17 cellular contexts compared by ENCODE assay signal in genomic region chr14:99748529-99748928, GRCh38. TPM values are rescaled to one million over a fixed set of nuclear protein-coding genes. Genes with fewer than 3 reads are reported as not detected.
DNase-seq lines count a peak whose midpoint lies in the region; ATAC-seq and TF ChIP-seq lines count a peak whose summit lies in the region.
"Had no signal": no experiment of that assay in that cellular context is flagged by ENCODE, and none has a peak within 500 bp of the region (broad histone marks: within the 10 kb centered on the region; RNA-seq: fewer than 3 reads in every experiment).

No MANE protein-coding gene starts in this region.

- H3K9ac ChIP-seq in BLaER1 treated with 17β-estradiol and CSF1 and Interleukin-3, amounts not matched to agents 10 nM and 100 nM = peak overlapping the region in 2 of 11 experiments; percentile 7 to 32; a peak in 2 of 22 replicates
- H3K9ac ChIP-seq in OCI-LY3 (ENCODE audit: low read length) = no peak overlapping the region
- H3K9ac ChIP-seq: GM23248 had no signal

- no peaks in the 10 kb centered on the region for H3K9me3 ChIP-seq in BLaER1 treated with 17β-estradiol and CSF1 and Interleukin-3, amounts not matched to agents 10 nM and 100 nM (replicated peaks in 1 of 11)
- H3K9me3 ChIP-seq in OCI-LY3 (ENCODE audit: insufficient read depth, low read length) (no peaks in the 10 kb centered on the region), lower lobe of right lung (no peaks in the 10 kb centered on the region), sigmoid colon (no peaks in the 10 kb centered on the region)
- H3K9me3 ChIP-seq: BE2C, HAP-1 had no signal

- no peaks in the 10 kb centered on the region for H3K36me3 ChIP-seq in BLaER1 treated with 17β-estradiol and CSF1 and Interleukin-3, amounts not matched to agents 10 nM and 100 nM
- H3K36me3 ChIP-seq in OCI-LY3 (replicated peaks; ENCODE audit: low read depth, low read length) (no peaks in the 10 kb centered on the region), lower lobe of right lung (no peaks in the 10 kb centered on the region), sigmoid colon (no peaks in the 10 kb centered on the region)
- H3K36me3 ChIP-seq: BE2C, HAP-1 had no signal

- H3K4me1 Mint-ChIP-seq in immature natural killer cell = peaks cover 10 to 12% of the 10 kb centered on the region in 2 donors

- no peak for TF ChIP-seq CTCF in OCI-LY3 (IDR thresholded peaks at IDR 0.05; ENCODE audit: low read depth, low read length)
- TF ChIP-seq CTCF in lower lobe of right lung (IDR thresholded peaks at IDR 0.05) = no peak
- no peak for TF ChIP-seq CTCF in sigmoid colon (IDR thresholded peaks at IDR 0.05)
- TF ChIP-seq CTCF in GM13977 (IDR thresholded peaks at IDR 0.05; ENCODE audit: extremely low read depth, insufficient read depth, missing control alignments) = no peak

- no peaks in the 10 kb centered on the region for H3K36me3 Mint-ChIP-seq in immature natural killer cell
- H3K36me3 Mint-ChIP-seq: CD8-positive, alpha-beta T cell had no signal

- H3K4me3 ChIP-seq in BLaER1 treated with 17β-estradiol and CSF1 and Interleukin-3, amounts not matched to agents 10 nM and 100 nM = no peak overlapping the region
- H3K4me3 ChIP-seq in OCI-LY3 (ENCODE audit: low read length) = no peak overlapping the region
- no peak overlapping the region for H3K4me3 ChIP-seq in lower lobe of right lung
- H3K4me3 ChIP-seq in sigmoid colon = no peak overlapping the region
- H3K4me3 ChIP-seq: GM23248, HAP-1 had no signal

- 81% methylated on average over 9 of the region's 9 CpGs for WGBS in sigmoid colon, 2 donors

- H3K4me2 ChIP-seq in BLaER1 treated with 17β-estradiol and CSF1 and Interleukin-3, amounts not matched to agents 10 nM and 100 nM = peak overlapping the region; percentile 46 to 98 (median 92); a peak in 20 of 22 replicates
- H3K4me2 ChIP-seq in OCI-LY3 (ENCODE audit: low read length) = peak overlapping the region; percentile 69; the same call in 1 of the 2 replicates

- no peak for DNase-seq in lower lobe of right lung
- DNase-seq in sigmoid colon = no peak
- DNase-seq in immature natural killer cell = no peak
- no peak for DNase-seq in SHP77 (lab: John Stamatoyannopoulos, UW)
- no peak for DNase-seq in ACHN
- DNase-seq in GM13977 (ENCODE audit: low spot score) = no peak
- DNase-seq: CD8-positive, alpha-beta T cell; DMS 273 treated with DMSO at 0.1 percent for 48 hours; DND-41; EL; KBM-7 had no signal

- peaks cover 2 to 32% (median 12%) of the 10 kb centered on the region in 3 donors for H3K27me3 Mint-ChIP-seq in immature natural killer cell (ENCODE audit: low read depth in 3 of 3)

- no peaks in the 10 kb centered on the region for H3K9me3 Mint-ChIP-seq in immature natural killer cell
- H3K9me3 Mint-ChIP-seq: CD8-positive, alpha-beta T cell had no signal

- TF ChIP-seq POLR2A in sigmoid colon (IDR thresholded peaks at IDR 0.05) = no peak

- no peak for ATAC-seq in lower lobe of right lung
- ATAC-seq: CD8-positive, alpha-beta T cell had no signal

- no peak overlapping the region for H2AFZ ChIP-seq in OCI-LY3 (ENCODE audit: low read depth, low read length)
- H2AFZ ChIP-seq: GM23248 had no signal

- in situ Hi-C loops in ACHN (cut with HindIII; ENCODE audit: low pct_ligation_motif_present, low pct_unique_long_range_greater_than_20kb, low sequenced_read_pairs) = no loop called here
- in situ Hi-C loops in GM13977 (cut with MboI; ENCODE audit: low pct_unique_long_range_greater_than_20kb, low sequenced_read_pairs, unreplicated experiment) = no loop called here

- no peak overlapping the region for H3K4me3 Mint-ChIP-seq in immature natural killer cell
- H3K4me3 Mint-ChIP-seq: CD8-positive, alpha-beta T cell had no signal

- intact Hi-C loops in lower lobe of right lung (cut with DNase I) (no loop called here), sigmoid colon (cut with DNase I) (no loop called here)

- no peaks in the 10 kb centered on the region for H3K79me2 ChIP-seq in OCI-LY3 (ENCODE audit: low read length)

- H3K27ac ChIP-seq in BLaER1 treated with 17β-estradiol and CSF1 and Interleukin-3, amounts not matched to agents 10 nM and 100 nM = peak overlapping the region in 4 of 11 experiments; percentile 38 to 62 (median 54); a peak in 7 of 22 replicates
- H3K27ac ChIP-seq in OCI-LY3 (ENCODE audit: low read length) (no peak overlapping the region), lower lobe of right lung (peak overlapping the region; percentile 69), sigmoid colon (peak overlapping the region in 3 of 4 donors; percentile 80 to 86 (median 83))
- H3K27ac ChIP-seq: GM23248, HL-60 had no signal

- H4K20me1 ChIP-seq in BLaER1 treated with 17β-estradiol and CSF1 and Interleukin-3, amounts not matched to agents 10 nM and 100 nM = peaks cover 0 to 20% (median 0%) of the 10 kb centered on the region in 11 experiments; a peak in 3 of 22 replicates
- no peaks in the 10 kb centered on the region for H4K20me1 ChIP-seq in OCI-LY3 (ENCODE audit: insufficient read depth, low read length)

- no peak for TF ChIP-seq EP300 in sigmoid colon (IDR thresholded peaks at IDR 0.05)

- peaks cover 46 to 90% (median 85%) of the 10 kb centered on the region in 10 experiments for H3K4me1 ChIP-seq in BLaER1 treated with 17β-estradiol and CSF1 and Interleukin-3, amounts not matched to agents 10 nM and 100 nM
- H3K4me1 ChIP-seq in OCI-LY3 (ENCODE audit: low read length) (peaks cover 41% of the 10 kb centered on the region), lower lobe of right lung (peaks cover 83% of the 10 kb centered on the region), sigmoid colon (peaks cover 0 to 80% (median 63%) of the 10 kb centered on the region in 4 donors)

- H3K27ac Mint-ChIP-seq in immature natural killer cell = no peak overlapping the region
- H3K27ac Mint-ChIP-seq: CD8-positive, alpha-beta T cell had no signal

- peaks cover 0 to 63% (median 0%) of the 10 kb centered on the region in 11 experiments; a peak in 6 of 22 replicates for H3K27me3 ChIP-seq in BLaER1 treated with 17β-estradiol and CSF1 and Interleukin-3, amounts not matched to agents 10 nM and 100 nM
- peaks cover 16% of the 10 kb centered on the region for H3K27me3 ChIP-seq in OCI-LY3 (ENCODE audit: low read depth, low read length)
- H3K27me3 ChIP-seq in lower lobe of right lung (ENCODE audit: low read depth) = peaks cover 14% of the 10 kb centered on the region
- no peaks in the 10 kb centered on the region for H3K27me3 ChIP-seq in sigmoid colon
- H3K27me3 ChIP-seq: BE2C had no signal

RNA-seq across cellular contexts. Expression of gene EML1, which starts 44.7 kb away (rescaled TPM):
- total RNA-seq in lower lobe of right lung (34.5 TPM), sigmoid colon (100 to 1,000 TPM in 3 of 4 donors, 10 to 100 TPM in 1; 91.5 to 148 (median 141) TPM)
- polyA plus RNA-seq in sigmoid colon (1 to 10 TPM; 3.9 to 7.8 (median 5.0) TPM), immature natural killer cell (not detected)
- total RNA-seq: CD8-positive, alpha-beta T cell had no signal
